21 cellular contexts compared by ENCODE assay signal in the genomic region with DNA sequence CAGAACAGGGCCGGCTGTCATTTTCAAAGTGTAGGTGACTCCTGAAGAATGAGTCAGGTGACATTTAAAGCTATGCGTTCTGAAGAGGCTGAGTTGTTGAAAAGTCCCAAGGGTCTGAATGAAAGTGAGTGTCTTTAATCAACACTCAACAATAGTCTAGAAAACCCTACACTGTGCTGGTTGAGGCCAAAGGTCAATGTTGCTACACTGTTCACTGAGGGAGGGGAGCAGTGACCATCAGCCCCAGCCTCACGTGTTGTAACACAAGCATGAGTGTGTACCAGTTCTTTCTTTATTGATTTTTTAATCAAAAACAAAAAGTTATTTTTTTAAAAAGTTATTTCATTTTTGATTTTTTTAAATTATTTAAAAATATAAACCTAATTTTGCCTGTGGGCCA.
A peak's percentile ranks its signal among the peaks of the same experiment; 100 is the strongest.
DNase-seq lines count a peak whose midpoint lies in the region; ATAC-seq, FAIRE-seq and TF ChIP-seq lines count a peak whose summit lies in the region.
"Had no signal": no experiment of that assay in that cellular context is flagged by ENCODE, and none has a peak within 500 bp of the region (broad histone marks: within the 10 kb centered on the region; RNA-seq: fewer than 3 reads in every experiment).

No MANE protein-coding gene starts in this region.

- no peak overlapping the region for H2AFZ ChIP-seq in HepG2 (ENCODE audit: low read length)

- no peak for ATAC-seq in HepG2
- ATAC-seq: CD8-positive, alpha-beta T cell had no signal

- no peaks in the 10 kb centered on the region for H3K27me3 Mint-ChIP-seq in progenitor cell of endocrine pancreas
- H3K27me3 Mint-ChIP-seq: B cell; CD4-positive, CD25-positive, alpha-beta regulatory T cell had no signal

- H3K9me3 ChIP-seq in liver (ENCODE audit: control insufficient read depth in 4 of 4, low read length in 3 of 4) (peaks cover 0 to 8% (median 0%) of the 10 kb centered on the region in 4 donors), HepG2 (ENCODE audit: low read length) (no peaks in the 10 kb centered on the region)
- H3K9me3 ChIP-seq: BLaER1, Caco-2, HAP-1 had no signal

- peak overlapping the region; percentile 56 for H3K27ac Mint-ChIP-seq in progenitor cell of endocrine pancreas
- H3K27ac Mint-ChIP-seq: B cell; CD4-positive, CD25-positive, alpha-beta regulatory T cell; CD8-positive, alpha-beta T cell; HFFc6 had no signal

- in situ Hi-C loops in HepG2 (cut with HindIII; ENCODE audit: extremely low pct_ligation_motif_present, low pct_unique_long_range_greater_than_20kb): no loop called here

- TF ChIP-seq POLR2A in HepG2 (IDR thresholded peaks at IDR 0.05; ENCODE audit: insufficient read depth in 1 of 2, low read depth in 2 of 2, low read length in 2 of 2): no peak

- H3K4me3 Mint-ChIP-seq in progenitor cell of endocrine pancreas (ENCODE audit: low read depth): no peak overlapping the region
- H3K4me3 Mint-ChIP-seq: B cell; CD4-positive, CD25-positive, alpha-beta regulatory T cell; CD8-positive, alpha-beta T cell; HFFc6 had no signal

- H3K4me3 ChIP-seq in liver (ENCODE audit: low read depth in 1 of 3, low read length in 3 of 3) (no peak overlapping the region), HepG2 (replicated peaks in 1 of 3; ENCODE audit: insufficient read depth in 1 of 3, low read depth in 2 of 3, low read length in 3 of 3) (no peak overlapping the region)
- H3K4me3 ChIP-seq: BLaER1, HAP-1 had no signal

- TF ChIP-seq CTCF in liver (IDR thresholded peaks at IDR 0.05; ENCODE audit: low read depth, low read length, missing input control) (no peak), HepG2 (CRISPR knock-in tag; IDR thresholded peaks at IDR 0.05) (no peak), progenitor cell of endocrine pancreas (IDR thresholded peaks at IDR 0.05; ENCODE audit: unreplicated experiment) (no peak)

- H3K9ac ChIP-seq in liver (ENCODE audit: low read depth in 1 of 2, low read length in 2 of 2) (no peak overlapping the region), HepG2 (ENCODE audit: insufficient read depth, low read depth, low read length) (no peak overlapping the region)
- H3K9ac ChIP-seq: BLaER1 had no signal

- H3K4me1 ChIP-seq in liver (ENCODE audit: control insufficient read depth in 4 of 4, insufficient read depth in 4 of 4, low read length in 3 of 4): no peaks in the 10 kb centered on the region
- no peaks in the 10 kb centered on the region for H3K4me1 ChIP-seq in HepG2 (ENCODE audit: insufficient read depth, low read length)
- H3K4me1 ChIP-seq: BLaER1, Caco-2, HAP-1 had no signal

- BruUV-seq in HepG2 (replicated peaks; lab: Mats Ljungman, UMichigan): no TSS peak

- H4K20me1 ChIP-seq in HepG2 (ENCODE audit: insufficient read depth, low read length): no peaks in the 10 kb centered on the region
- H4K20me1 ChIP-seq: BLaER1 had no signal

- DNase-seq in NCI-H1436 (lab: John Stamatoyannopoulos, UW) (peak; percentile 5), NCI-H1436 treated with DMSO at 0.1 percent for 48 hours (lab: John Stamatoyannopoulos, UW) (no peak), HepG2 (ENCODE audit: low spot score) (no peak), progenitor cell of endocrine pancreas (ENCODE audit: low spot score, unreplicated experiment) (no peak), OCI-M1 (lab: John Stamatoyannopoulos, UW) (no peak)
- DNase-seq: Caco-2; CD4-positive, CD25-positive, alpha-beta regulatory T cell; CD8-positive, alpha-beta T cell; DMS153; DND-41; GOT3; HFFc6 had no signal

- intact Hi-C loops in HepG2 (cut with micrococcal nuclease; ENCODE audit: unreplicated experiment): no loop called here

- CTCF ChIA-PET in HepG2 (lab: Yijun Ruan, JAX; ENCODE audit: low intra/inter-chr PET ratio, low total read pairs): no interaction called here

- H3K27ac ChIP-seq in liver (ENCODE audit: low read depth in 1 of 2, low read length in 2 of 2) (no peak overlapping the region), HepG2 (ENCODE audit: extremely low read length, insufficient read depth, low read length) (no peak overlapping the region)
- H3K27ac ChIP-seq: 22Rv1, BLaER1, C4-2B had no signal

- TF ChIP-seq RAD21 in liver (IDR thresholded peaks at IDR 0.05): no peak
- no peak for TF ChIP-seq RAD21 in HepG2 (CRISPR knock-in tag; IDR thresholded peaks at IDR 0.05)

- no peaks in the 10 kb centered on the region for H3K4me1 Mint-ChIP-seq in progenitor cell of endocrine pancreas (ENCODE audit: low read depth)
- H3K4me1 Mint-ChIP-seq: B cell; CD4-positive, CD25-positive, alpha-beta regulatory T cell had no signal

- peaks cover 8% of the 10 kb centered on the region for H3K36me3 Mint-ChIP-seq in progenitor cell of endocrine pancreas (ENCODE audit: insufficient read depth)
- H3K36me3 Mint-ChIP-seq: CD4-positive, CD25-positive, alpha-beta regulatory T cell; CD8-positive, alpha-beta T cell had no signal

- H3K36me3 ChIP-seq in liver (ENCODE audit: control insufficient read depth in 4 of 4, insufficient read depth in 3 of 4, low read depth in 1 of 4, low read length in 3 of 4) (no peaks in the 10 kb centered on the region), HepG2 (replicated peaks in 1 of 2; ENCODE audit: control insufficient read depth in 1 of 2, insufficient read depth in 2 of 2, low read length in 2 of 2) (no peaks in the 10 kb centered on the region)
- H3K36me3 ChIP-seq: BLaER1, HAP-1 had no signal

- no peak overlapping the region for H3K4me2 ChIP-seq in HepG2 (ENCODE audit: low read depth, low read length)
- H3K4me2 ChIP-seq: BLaER1 had no signal

- peaks cover 12% of the 10 kb centered on the region for H3K9me3 Mint-ChIP-seq in progenitor cell of endocrine pancreas (ENCODE audit: low read depth)

- H3K27me3 ChIP-seq in liver (ENCODE audit: control insufficient read depth in 4 of 4, insufficient read depth in 4 of 4, low read length in 3 of 4) (no peaks in the 10 kb centered on the region), HepG2 (ENCODE audit: control insufficient read depth in 1 of 2, insufficient read depth in 2 of 2, low read length in 2 of 2) (no peaks in the 10 kb centered on the region)
- H3K27me3 ChIP-seq: BLaER1 had no signal

- POLR2A ChIA-PET in HepG2 (lab: Yijun Ruan, JAX): no interaction called here

- H3K79me2 ChIP-seq in HepG2 (ENCODE audit: insufficient read depth, low read length): no peaks in the 10 kb centered on the region

- FAIRE-seq in HepG2 (lab: Jason Lieb, UNC): no peak
- FAIRE-seq: A204.1, GM12892, H54 had no signal

- WGBS in liver: 66% methylated on average over 3 of the region's 3 CpGs
- no CpG with 5 or more reads among the region's 3 CpGs for WGBS in HepG2 (ENCODE audit: low lambda C conversion rate)

- no peak for TF ChIP-seq EP300 in HepG2 (IDR thresholded peaks at IDR 0.05; ENCODE audit: low read depth in 2 of 2, low read length in 2 of 2)
- TF ChIP-seq EP300 in HepG2 (CRISPR knock-in tag; IDR thresholded peaks at IDR 0.05; ENCODE audit: borderline replicate concordance): no peak

TF ChIP-seq in liver, 16 proteins besides CTCF, POLR2A, EP300 and RAD21 (continues in another document):
- TF ChIP-seq FOXA1 (IDR thresholded peaks at IDR 0.05): no peak
- TF ChIP-seq, protein P1, sequence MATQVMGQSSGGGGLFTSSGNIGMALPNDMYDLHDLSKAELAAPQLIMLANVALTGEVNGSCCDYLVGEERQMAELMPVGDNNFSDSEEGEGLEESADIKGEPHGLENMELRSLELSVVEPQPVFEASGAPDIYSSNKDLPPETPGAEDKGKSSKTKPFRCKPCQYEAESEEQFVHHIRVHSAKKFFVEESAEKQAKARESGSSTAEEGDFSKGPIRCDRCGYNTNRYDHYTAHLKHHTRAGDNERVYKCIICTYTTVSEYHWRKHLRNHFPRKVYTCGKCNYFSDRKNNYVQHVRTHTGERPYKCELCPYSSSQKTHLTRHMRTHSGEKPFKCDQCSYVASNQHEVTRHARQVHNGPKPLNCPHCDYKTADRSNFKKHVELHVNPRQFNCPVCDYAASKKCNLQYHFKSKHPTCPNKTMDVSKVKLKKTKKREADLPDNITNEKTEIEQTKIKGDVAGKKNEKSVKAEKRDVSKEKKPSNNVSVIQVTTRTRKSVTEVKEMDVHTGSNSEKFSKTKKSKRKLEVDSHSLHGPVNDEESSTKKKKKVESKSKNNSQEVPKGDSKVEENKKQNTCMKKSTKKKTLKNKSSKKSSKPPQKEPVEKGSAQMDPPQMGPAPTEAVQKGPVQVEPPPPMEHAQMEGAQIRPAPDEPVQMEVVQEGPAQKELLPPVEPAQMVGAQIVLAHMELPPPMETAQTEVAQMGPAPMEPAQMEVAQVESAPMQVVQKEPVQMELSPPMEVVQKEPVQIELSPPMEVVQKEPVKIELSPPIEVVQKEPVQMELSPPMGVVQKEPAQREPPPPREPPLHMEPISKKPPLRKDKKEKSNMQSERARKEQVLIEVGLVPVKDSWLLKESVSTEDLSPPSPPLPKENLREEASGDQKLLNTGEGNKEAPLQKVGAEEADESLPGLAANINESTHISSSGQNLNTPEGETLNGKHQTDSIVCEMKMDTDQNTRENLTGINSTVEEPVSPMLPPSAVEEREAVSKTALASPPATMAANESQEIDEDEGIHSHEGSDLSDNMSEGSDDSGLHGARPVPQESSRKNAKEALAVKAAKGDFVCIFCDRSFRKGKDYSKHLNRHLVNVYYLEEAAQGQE (IDR thresholded peaks at IDR 0.05): no peak
- peak; percentile 52 to 69 for TF ChIP-seq HNF4A (conservative IDR thresholded peaks at IDR 0.05)

TF ChIP-seq in HepG2, 621 proteins besides CTCF, POLR2A, EP300 and RAD21 (continues in another document):
- TF ChIP-seq TOE1 (CRISPR knock-in tag; IDR thresholded peaks at IDR 0.05): no peak
- TF ChIP-seq, protein P2, sequence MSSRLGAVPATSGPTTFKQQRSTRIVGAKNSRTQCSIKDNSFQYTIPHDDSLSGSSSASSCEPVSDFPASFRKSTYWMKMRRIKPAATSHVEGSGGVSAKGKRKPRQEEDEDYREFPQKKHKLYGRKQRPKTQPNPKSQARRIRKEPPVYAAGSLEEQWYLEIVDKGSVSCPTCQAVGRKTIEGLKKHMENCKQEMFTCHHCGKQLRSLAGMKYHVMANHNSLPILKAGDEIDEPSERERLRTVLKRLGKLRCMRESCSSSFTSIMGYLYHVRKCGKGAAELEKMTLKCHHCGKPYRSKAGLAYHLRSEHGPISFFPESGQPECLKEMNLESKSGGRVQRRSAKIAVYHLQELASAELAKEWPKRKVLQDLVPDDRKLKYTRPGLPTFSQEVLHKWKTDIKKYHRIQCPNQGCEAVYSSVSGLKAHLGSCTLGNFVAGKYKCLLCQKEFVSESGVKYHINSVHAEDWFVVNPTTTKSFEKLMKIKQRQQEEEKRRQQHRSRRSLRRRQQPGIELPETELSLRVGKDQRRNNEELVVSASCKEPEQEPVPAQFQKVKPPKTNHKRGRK (CRISPR knock-in tag; IDR thresholded peaks at IDR 0.05): no peak
- no peak for TF ChIP-seq ZNF10 (CRISPR knock-in tag; IDR thresholded peaks at IDR 0.05; ENCODE audit: borderline replicate concordance, low read depth)
- TF ChIP-seq CBX2 (IDR thresholded peaks at IDR 0.05; ENCODE audit: low read depth, low read length): no peak
- no peak for TF ChIP-seq CBX2 (CRISPR knock-in tag; IDR thresholded peaks at IDR 0.05; ENCODE audit: low read depth)
- no peak for TF ChIP-seq ZNF382 (CRISPR knock-in tag; IDR thresholded peaks at IDR 0.05; ENCODE audit: borderline replicate concordance)
